In genomic region chr10:60086862-60087261, GRCh38 we compare ENCODE assay signal across 16 cellular contexts.
DNase-seq lines count a peak whose midpoint lies in the region; ATAC-seq and TF ChIP-seq lines count a peak whose summit lies in the region.
"Had no signal": no experiment of that assay in that cellular context is flagged by ENCODE, and none has a peak within 500 bp of the region (broad histone marks: within the 10 kb centered on the region; RNA-seq: fewer than 3 reads in every experiment).

No MANE protein-coding gene starts in this region.

- ATAC-seq in GM19452 (IDR thresholded peaks at IDR 0.05; ENCODE audit: unreplicated experiment), result peak; percentile 80
- peak; percentile 79 for ATAC-seq in HG02642 (IDR thresholded peaks at IDR 0.05; ENCODE audit: poor library complexity, unreplicated experiment)
- peak; percentile 85 for ATAC-seq in HG03460 (IDR thresholded peaks at IDR 0.05; ENCODE audit: unreplicated experiment)
- ATAC-seq: pancreas, upper lobe of right lung had no signal

- in situ Hi-C loops in GM13977 (cut with MboI; ENCODE audit: low pct_unique_long_range_greater_than_20kb, low sequenced_read_pairs, unreplicated experiment), result loop anchor here (25.0 kb wide), 1 partner anchor 350 kb away; no protein-coding TSS in a partner anchor

- peak; percentile 41 for DNase-seq in GM13977 (ENCODE audit: low spot score)
- no peak for DNase-seq in NCI-H446 (lab: John Stamatoyannopoulos, UW)
- DNase-seq in cerebellar nuclear complex (lab: John Stamatoyannopoulos, UW), result no peak
- no peak for DNase-seq in NCI-H82 (lab: John Stamatoyannopoulos, UW)
- no peak for DNase-seq in NCI-H2171 treated with DMSO at 0.1 percent for 48 hours (lab: John Stamatoyannopoulos, UW)
- DNase-seq: activated T-cell treated with anti-CD3 and anti-CD28 coated beads, Interleukin-2, amount 50 U/mL, for 1 hour; amniotic stem cell; DMS 273 treated with DMSO at 0.1 percent for 48 hours; midbrain; NCI-H2081; pancreas; stimulated activated CD4-positive, alpha-beta T cell treated with anti-CD3 and anti-CD28 coated beads, Interleukin-12 subunit alpha, Interleukin-12 subunit beta, amount 100 ng/mL, for 4 hours; upper lobe of right lung had no signal

- no peak for TF ChIP-seq CTCF in GM13977 (IDR thresholded peaks at IDR 0.05; ENCODE audit: extremely low read depth, insufficient read depth, missing control alignments)
